Comparison of ENCODE assay signal across 8 cellular contexts in the genomic region with DNA sequence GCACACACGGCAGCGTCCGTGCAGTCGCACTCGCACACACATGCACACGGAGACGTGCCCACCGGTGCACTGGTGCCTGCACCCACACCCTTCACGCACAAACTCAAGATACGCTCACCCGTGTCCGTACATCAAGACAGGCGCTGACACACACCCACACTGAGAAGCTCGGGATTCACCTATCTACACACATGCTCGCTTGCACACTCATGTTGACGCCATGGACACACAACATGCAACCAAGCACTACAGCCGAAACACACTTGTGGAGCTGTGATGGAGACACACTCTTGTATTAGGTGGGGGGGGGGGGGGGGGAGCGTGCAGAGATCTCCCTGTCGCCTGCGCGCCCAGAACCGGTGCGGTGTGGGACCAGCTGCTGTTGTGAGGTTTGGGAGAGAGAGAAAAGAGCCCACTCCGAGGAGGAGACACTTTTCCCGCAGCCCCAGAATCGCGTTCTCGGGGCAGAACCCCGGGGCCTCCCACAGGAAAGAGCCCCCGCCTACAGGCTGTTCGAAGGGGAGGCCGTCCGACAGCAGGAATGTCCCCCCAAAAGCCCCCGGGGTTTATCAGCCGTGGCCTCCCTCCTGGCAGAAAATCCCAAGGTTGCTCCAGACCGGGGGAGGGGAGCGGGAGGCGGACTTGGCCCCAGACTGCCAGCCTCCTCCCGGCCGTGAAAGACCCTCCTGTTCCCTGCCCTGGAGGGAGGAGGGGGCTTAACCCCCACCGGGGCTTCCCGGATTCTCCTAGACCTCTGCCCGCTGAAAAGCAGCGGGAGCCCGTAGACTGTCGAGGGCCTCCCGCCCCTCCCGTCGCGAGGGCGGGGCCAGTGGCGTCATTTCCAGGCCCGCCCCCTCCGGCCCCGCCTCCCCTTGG. TPM values are rescaled to one million over a fixed set of nuclear protein-coding genes. Genes with fewer than 3 reads are reported as not detected.
DNase-seq lines count a peak whose midpoint lies in the region; ATAC-seq and TF ChIP-seq lines count a peak whose summit lies in the region.

No MANE protein-coding gene starts in this region.

- peak; percentile 97 for DNase-seq in CD1c-positive myeloid dendritic cell (ENCODE audit: extremely low spot score)
- peak; percentile 48 for DNase-seq in SKM-1 (lab: John Stamatoyannopoulos, UW; ENCODE audit: unreplicated experiment)
- peak; percentile 90 to 94 for DNase-seq in activated naive CD4-positive, alpha-beta T cell treated with anti-CD3 and anti-CD28 coated beads, Interleukin-2, amount 50 U/mL, for 72 hours (ENCODE audit: low spot score in 2 of 2)
- DNase-seq in glutamatergic neuron, result peak; percentile 90
- peak; percentile 99 for DNase-seq in osteoblast (ENCODE audit: insufficient read length, low spot score, missing footprints)
- peak; percentile 95 for DNase-seq in suprapubic skin (ENCODE audit: low spot score in 2 of 2)

- H3K27ac Mint-ChIP-seq in IgD-negative memory B cell, result peak overlapping the region; percentile 100
- H3K27ac Mint-ChIP-seq in activated naive CD4-positive, alpha-beta T cell treated with anti-CD3 and anti-CD28 coated beads, Interleukin-2, amount 50 U/mL, for 72 hours, result peak overlapping the region; percentile 97
- H3K27ac Mint-ChIP-seq in glutamatergic neuron (ENCODE audit: unreplicated experiment), result no peak overlapping the region

- H3K9me3 Mint-ChIP-seq in IgD-negative memory B cell (no peaks in the 10 kb centered on the region), glutamatergic neuron (ENCODE audit: unreplicated experiment) (peaks cover 4% of the 10 kb centered on the region)
- no peaks in the 10 kb centered on the region for H3K9me3 Mint-ChIP-seq in activated naive CD4-positive, alpha-beta T cell treated with anti-CD3 and anti-CD28 coated beads, Interleukin-2, amount 50 U/mL, for 72 hours

- peak; percentile 31 for ATAC-seq in GM19455 (IDR thresholded peaks at IDR 0.05; ENCODE audit: unreplicated experiment)
- peak; percentile 38 to 42 for ATAC-seq in activated naive CD4-positive, alpha-beta T cell treated with anti-CD3 and anti-CD28 coated beads, Interleukin-2, amount 50 U/mL, for 72 hours

- H3K36me3 ChIP-seq in osteoblast (ENCODE audit: insufficient read depth, low read length) (peaks cover 14% of the 10 kb centered on the region), suprapubic skin (no peaks in the 10 kb centered on the region)

- peak overlapping the region; percentile 95 for H3K27ac ChIP-seq in osteoblast (ENCODE audit: low read depth, low read length)
- H3K27ac ChIP-seq in suprapubic skin, result peak overlapping the region; percentile 94

- H3K4me1 ChIP-seq in osteoblast (ENCODE audit: insufficient read depth, low read length), result peaks cover 18% of the 10 kb centered on the region
- H3K4me1 ChIP-seq in suprapubic skin, result peaks cover 52% of the 10 kb centered on the region

- H4K20me1 ChIP-seq in osteoblast (ENCODE audit: insufficient read depth, low read length), result no peaks in the 10 kb centered on the region

- peak overlapping the region; percentile 81 for H2AFZ ChIP-seq in osteoblast (ENCODE audit: low read length)

- no peak for TF ChIP-seq EP300 in suprapubic skin (IDR thresholded peaks at IDR 0.05)

- H3K4me3 Mint-ChIP-seq in IgD-negative memory B cell (peak overlapping the region; percentile 98), glutamatergic neuron (ENCODE audit: unreplicated experiment) (peak overlapping the region; percentile 91)

- H3K4me1 Mint-ChIP-seq in IgD-negative memory B cell (peaks cover 8 to 30% (median 28%) of the 10 kb centered on the region in 3 donors), glutamatergic neuron (ENCODE audit: low read depth, unreplicated experiment) (peaks cover 14% of the 10 kb centered on the region)

- H3K4me3 ChIP-seq in osteoblast (ENCODE audit: insufficient read depth, low read length) (peak overlapping the region; percentile 88), suprapubic skin (peak overlapping the region; percentile 84)

- peak overlapping the region; percentile 95 for H3K4me2 ChIP-seq in osteoblast (ENCODE audit: insufficient read depth, low read length)

- TF ChIP-seq CTCF in glutamatergic neuron (IDR thresholded peaks at IDR 0.05; ENCODE audit: partially characterized antibody, unreplicated experiment) (no peak), osteoblast (IDR thresholded peaks at IDR 0.05; ENCODE audit: extremely low read depth, low read depth, low read length) (no peak), suprapubic skin (IDR thresholded peaks at IDR 0.05) (no peak)

- 0% methylated on average over 27 of the region's 55 CpGs for WGBS in suprapubic skin

- H3K9me3 ChIP-seq in osteoblast (ENCODE audit: low read depth, low read length), result no peaks in the 10 kb centered on the region
- H3K9me3 ChIP-seq in suprapubic skin, result no peaks in the 10 kb centered on the region

- peak; percentile 35 to 76 for TF ChIP-seq POLR2A in suprapubic skin (IDR thresholded peaks at IDR 0.05)

- peaks cover 13% of the 10 kb centered on the region for H3K79me2 ChIP-seq in osteoblast (ENCODE audit: insufficient read depth, low read length)

- H3K27me3 Mint-ChIP-seq in IgD-negative memory B cell, result no peaks in the 10 kb centered on the region
- H3K27me3 Mint-ChIP-seq in glutamatergic neuron (ENCODE audit: unreplicated experiment), result peaks cover 13% of the 10 kb centered on the region

- H3K27me3 ChIP-seq in osteoblast (ENCODE audit: insufficient read depth, low read length) (no peaks in the 10 kb centered on the region), suprapubic skin (no peaks in the 10 kb centered on the region)

- H3K36me3 Mint-ChIP-seq in IgD-negative memory B cell, result peaks cover 3% of the 10 kb centered on the region
- H3K36me3 Mint-ChIP-seq in activated naive CD4-positive, alpha-beta T cell treated with anti-CD3 and anti-CD28 coated beads, Interleukin-2, amount 50 U/mL, for 72 hours, result peaks cover 35 to 36% of the 10 kb centered on the region in 2 donors
- no peaks in the 10 kb centered on the region for H3K36me3 Mint-ChIP-seq in glutamatergic neuron (ENCODE audit: unreplicated experiment)

RNA-seq across cellular contexts. Expression of a gene that starts 0.5 kb away (rescaled TPM):
- polyA plus RNA-seq in IgD-negative memory B cell, result 42.8 TPM
- 100 to 1,000 TPM; 213 to 251 TPM for total RNA-seq in activated naive CD4-positive, alpha-beta T cell treated with anti-CD3 and anti-CD28 coated beads, Interleukin-2, amount 50 U/mL, for 72 hours
- total RNA-seq in glutamatergic neuron (ENCODE audit: unreplicated experiment) (7.5 TPM), osteoblast (17.7 and 20.3 TPM in 2 replicates), suprapubic skin (10 to 100 TPM; 14.4 to 18.5 (median 16.0) TPM)

RNA-seq across cellular contexts. Expression of a gene that starts 23.5 kb away (rescaled TPM):
- 2.8 TPM for polyA plus RNA-seq in IgD-negative memory B cell
- total RNA-seq in activated naive CD4-positive, alpha-beta T cell treated with anti-CD3 and anti-CD28 coated beads, Interleukin-2, amount 50 U/mL, for 72 hours, result 10 to 100 TPM in 1 of 2 donors, 1 to 10 TPM in 1; 8.7 to 13.3 TPM
- total RNA-seq in glutamatergic neuron (ENCODE audit: unreplicated experiment), result 88.5 TPM
- 0.29 and 0.72 TPM in 2 replicates for total RNA-seq in osteoblast
- 1 to 10 TPM; 1.7 to 4.8 (median 2.1) TPM for total RNA-seq in suprapubic skin

RNA-seq across cellular contexts. Expression of a gene that starts 25.6 kb away (rescaled TPM):
- 40.5 TPM for polyA plus RNA-seq in IgD-negative memory B cell
- total RNA-seq in activated naive CD4-positive, alpha-beta T cell treated with anti-CD3 and anti-CD28 coated beads, Interleukin-2, amount 50 U/mL, for 72 hours, result 10 to 100 TPM; 12.9 to 27.4 TPM
- 23.4 TPM for total RNA-seq in glutamatergic neuron (ENCODE audit: unreplicated experiment)
- 5.9 and 9.4 TPM in 2 replicates for total RNA-seq in osteoblast
- total RNA-seq in suprapubic skin, result 10 to 100 TPM; 12.5 to 17.9 (median 13.8) TPM

RNA-seq across cellular contexts. Expression of a gene that starts 37.3 kb away (rescaled TPM):
- 51.8 TPM for polyA plus RNA-seq in IgD-negative memory B cell
- 10 to 100 TPM; 38.7 to 73.9 TPM for total RNA-seq in activated naive CD4-positive, alpha-beta T cell treated with anti-CD3 and anti-CD28 coated beads, Interleukin-2, amount 50 U/mL, for 72 hours
- 104 TPM for total RNA-seq in glutamatergic neuron (ENCODE audit: unreplicated experiment)
- 46.7 and 46.9 TPM in 2 replicates for total RNA-seq in osteoblast
- total RNA-seq in suprapubic skin, result 10 to 100 TPM; 25.0 to 61.2 (median 40.2) TPM

RNA-seq across cellular contexts. Expression of a gene that starts 56.3 kb away (rescaled TPM):
- 0.70 TPM for polyA plus RNA-seq in IgD-negative memory B cell
- total RNA-seq in activated naive CD4-positive, alpha-beta T cell treated with anti-CD3 and anti-CD28 coated beads, Interleukin-2, amount 50 U/mL, for 72 hours, result under 1 TPM in 1 of 2 donors, not detected in 1; 0.30 TPM
- total RNA-seq in glutamatergic neuron (ENCODE audit: unreplicated experiment) (not detected), osteoblast (not detected in 2 replicates), suprapubic skin (1 to 10 TPM; 1.4 to 7.1 (median 5.4) TPM)

Comparison
In these comparisons a context has a peak if more than half of its experiments do, and no peak if none do; other contexts are left out.
1. Peak in every context shown above with its lines: DNase-seq, ATAC-seq, H3K4me3 ChIP-seq and H3K27ac ChIP-seq.
2. DNase-seq: peak in every context shown above with its lines; median percentile 99 in osteoblast; 97 in CD1c-positive myeloid dendritic cell; 95 in suprapubic skin; 92 in activated naive CD4-positive, alpha-beta T cell treated with anti-CD3 and anti-CD28 coated beads, Interleukin-2, amount 50 U/mL, for 72 hours; 90 in glutamatergic neuron; 48 in SKM-1.
3. RNA of a gene that starts 0.5 kb away (total RNA-seq): 213 to 251 TPM in activated naive CD4-positive, alpha-beta T cell treated with anti-CD3 and anti-CD28 coated beads, Interleukin-2, amount 50 U/mL, for 72 hours; 17.7 to 20.3 TPM in osteoblast, 14.4 to 18.5 TPM in suprapubic skin and 7.5 TPM in glutamatergic neuron (single experiment); every median in the first group is over 10 times any median in the second.